Comparison of ENCODE assay signal across 15 cellular contexts in genomic region chr10:133165556-133166503, GRCh38.
"Had no signal": no experiment of that assay in that cellular context is flagged by ENCODE, and none has a peak within 500 bp of the region (broad histone marks: within the 10 kb centered on the region; RNA-seq: fewer than 3 reads in every experiment).

No MANE protein-coding gene starts in this region.

- H3K27me3 ChIP-seq: adrenal gland, ovary had no signal

- H3K4me3 ChIP-seq: adrenal gland, coronary artery, gastrocnemius medialis, lung, mucosa of descending colon, ovary, tibial nerve had no signal

- DNase-seq: activated CD8-positive, alpha-beta T cell treated with anti-CD3 and anti-CD28 coated beads, Interleukin-2, amount 10 ng/mL, durations not matched to agents 7 days and 5 days; activated naive CD4-positive, alpha-beta T cell treated with anti-CD3 and anti-CD28 coated beads, Interleukin-2, amount 50 U/mL, for 16 hours; central memory CD4-positive, alpha-beta T cell; effector CD4-positive, alpha-beta T cell; gastrocnemius medialis; mucosa of descending colon; stimulated activated CD4-positive, alpha-beta T cell treated with anti-CD3 and anti-CD28 coated beads, Interleukin-4, amount 100 ng/mL, for 1 hour; T-helper 17 cell had no signal

- H3K27ac ChIP-seq: adrenal gland, coronary artery, gastrocnemius medialis, ovary, tibial nerve had no signal

- ATAC-seq: activated CD8-positive, alpha-beta T cell treated with anti-CD3 and anti-CD28 coated beads, Interleukin-2, amount 10 ng/mL, durations not matched to agents 7 days and 5 days; activated T-helper 17 cell treated with anti-CD3 and anti-CD28 coated beads, Interleukin-2, amount 50 U/mL, for 72 hours; gastrocnemius medialis; mucosa of descending colon; T-helper 17 cell had no signal

- H3K36me3 ChIP-seq: adrenal gland, gastrocnemius medialis, ovary, tibial nerve had no signal

- H3K9me3 ChIP-seq: adrenal gland, gastrocnemius medialis, mucosa of descending colon, ovary, tibial nerve had no signal

- FAIRE-seq: keratinocyte had no signal
